ENCODE assay signal across 8 cellular contexts in the genomic region with DNA sequence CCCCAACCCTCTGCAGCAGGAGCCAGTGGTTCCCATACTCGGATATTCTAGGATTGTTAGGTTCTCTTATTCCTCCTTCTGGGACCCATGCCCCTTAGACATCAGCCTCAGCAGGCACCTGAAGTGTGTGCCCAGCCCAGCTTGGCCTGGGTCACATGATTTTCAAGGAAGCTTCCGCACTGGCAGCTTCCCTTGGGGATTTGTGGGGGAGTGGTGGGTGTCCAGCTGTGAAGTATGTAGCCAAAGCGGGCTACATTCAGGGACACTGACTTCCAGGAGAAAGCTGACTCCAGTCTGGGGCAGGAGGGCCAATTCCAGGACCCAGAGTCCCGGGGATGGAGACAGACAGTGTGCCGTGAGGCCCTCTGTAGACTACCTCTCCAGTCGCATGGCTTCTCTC. TPM values are rescaled to one million over a fixed set of nuclear protein-coding genes. Genes with fewer than 3 reads are reported as not detected.
A peak's percentile ranks its signal among the peaks of the same experiment; 100 is the strongest.
DNase-seq lines count a peak whose midpoint lies in the region; ATAC-seq and TF ChIP-seq lines count a peak whose summit lies in the region.

No MANE protein-coding gene starts in this region.

- DNase-seq in T-helper 1 cell (no peak), SK-N-DZ (ENCODE audit: low spot score) (peak; percentile 49), endothelial cell (ENCODE audit: low spot score) (no peak), NK-92 (lab: John Stamatoyannopoulos, UW; ENCODE audit: unreplicated experiment) (no peak)
- DNase-seq in naive thymus-derived CD8-positive, alpha-beta T cell, result peak in 2 of 10 donors; percentile 19 to 34

- no peaks in the 10 kb centered on the region for H3K27me3 Mint-ChIP-seq in T-helper 1 cell treated with Interleukin-12 subunit alpha and Interleukin-12 subunit beta and Interleukin-4 antibody, amounts not matched to agents 30 μg/mL and 1 μg/mL, for 36 hours (ENCODE audit: low read depth)
- H3K27me3 Mint-ChIP-seq in endothelial cell (ENCODE audit: unreplicated experiment), result peaks cover 17% of the 10 kb centered on the region
- H3K27me3 Mint-ChIP-seq in naive thymus-derived CD8-positive, alpha-beta T cell, result no peaks in the 10 kb centered on the region

- peak overlapping the region; percentile 93 for H3K27ac Mint-ChIP-seq in T-helper 1 cell treated with Interleukin-12 subunit alpha and Interleukin-12 subunit beta and Interleukin-4 antibody, amounts not matched to agents 30 μg/mL and 1 μg/mL, for 36 hours
- peak overlapping the region; percentile 80 for H3K27ac Mint-ChIP-seq in endothelial cell (ENCODE audit: unreplicated experiment)
- H3K27ac Mint-ChIP-seq in naive thymus-derived CD8-positive, alpha-beta T cell, result peak overlapping the region; percentile 92 to 99 (median 98)

- peaks cover 50% of the 10 kb centered on the region for H3K4me1 Mint-ChIP-seq in T-helper 1 cell treated with Interleukin-12 subunit alpha and Interleukin-12 subunit beta and Interleukin-4 antibody, amounts not matched to agents 30 μg/mL and 1 μg/mL, for 36 hours (ENCODE audit: low read depth)
- peaks cover 64% of the 10 kb centered on the region for H3K4me1 Mint-ChIP-seq in endothelial cell (ENCODE audit: unreplicated experiment)
- H3K4me1 Mint-ChIP-seq in naive thymus-derived CD8-positive, alpha-beta T cell, result peaks cover 36 to 76% (median 63%) of the 10 kb centered on the region in 4 donors

- ATAC-seq in naive thymus-derived CD8-positive, alpha-beta T cell, result no peak
- ATAC-seq in GM21447 (IDR thresholded peaks at IDR 0.05; ENCODE audit: unreplicated experiment) (no peak), GM19397 (IDR thresholded peaks at IDR 0.05; ENCODE audit: unreplicated experiment) (no peak)

- H3K36me3 Mint-ChIP-seq in T-helper 1 cell treated with Interleukin-12 subunit alpha and Interleukin-12 subunit beta and Interleukin-4 antibody, amounts not matched to agents 30 μg/mL and 1 μg/mL, for 36 hours (ENCODE audit: low read depth), result no peaks in the 10 kb centered on the region
- peaks cover 5% of the 10 kb centered on the region for H3K36me3 Mint-ChIP-seq in endothelial cell (ENCODE audit: low read depth, unreplicated experiment)
- no peaks in the 10 kb centered on the region for H3K36me3 Mint-ChIP-seq in naive thymus-derived CD8-positive, alpha-beta T cell

- peak overlapping the region; percentile 91 for H3K4me3 Mint-ChIP-seq in T-helper 1 cell treated with Interleukin-12 subunit alpha and Interleukin-12 subunit beta and Interleukin-4 antibody, amounts not matched to agents 30 μg/mL and 1 μg/mL, for 36 hours
- peak overlapping the region; percentile 95 for H3K4me3 Mint-ChIP-seq in endothelial cell (ENCODE audit: unreplicated experiment)
- peak overlapping the region; percentile 87 to 97 (median 94) for H3K4me3 Mint-ChIP-seq in naive thymus-derived CD8-positive, alpha-beta T cell

- H3K9me3 Mint-ChIP-seq in T-helper 1 cell treated with Interleukin-12 subunit alpha and Interleukin-12 subunit beta and Interleukin-4 antibody, amounts not matched to agents 30 μg/mL and 1 μg/mL, for 36 hours, result no peaks in the 10 kb centered on the region
- no peaks in the 10 kb centered on the region for H3K9me3 Mint-ChIP-seq in endothelial cell (ENCODE audit: unreplicated experiment)
- no peaks in the 10 kb centered on the region for H3K9me3 Mint-ChIP-seq in naive thymus-derived CD8-positive, alpha-beta T cell

- POLR2A ChIA-PET in naive thymus-derived CD8-positive, alpha-beta T cell (lab: Charles Lee), result interaction anchor here (0.5 to 1.9 kb wide), 12 partner anchors 10 to 663 kb away, joined by 3 to 11 read pairs (median 5); partner anchors contain the start of genes ARMH3, GBF1, HPS6 and OGA

- no peak for TF ChIP-seq CTCF in endothelial cell (IDR thresholded peaks at IDR 0.05; ENCODE audit: unreplicated experiment)

RNA-seq across cellular contexts. Expression of gene LDB1, which starts 1.3 kb away (rescaled TPM):
- polyA plus RNA-seq in SK-N-DZ (2014; cell fraction: cytosol; rRNA removed), result 61.6 and 73.8 TPM in 2 replicates
- 187 and 202 TPM in 2 replicates for polyA plus RNA-seq in SK-N-DZ (2014; cell fraction: nucleus; rRNA removed)
- total RNA-seq in endothelial cell (ENCODE audit: unreplicated experiment), result 160 TPM
- total RNA-seq in naive thymus-derived CD8-positive, alpha-beta T cell, result 100 to 1,000 TPM; 149 to 156 TPM
- 10 to 100 TPM; 29.2 to 45.1 (median 40.7) TPM for polyA plus RNA-seq in naive thymus-derived CD8-positive, alpha-beta T cell

RNA-seq across cellular contexts. Expression of gene PPRC1, which starts 14.0 kb away (rescaled TPM):
- polyA plus RNA-seq in SK-N-DZ (2014; cell fraction: cytosol; rRNA removed), result 27.8 and 39.6 TPM in 2 replicates
- polyA plus RNA-seq in SK-N-DZ (2014; cell fraction: nucleus; rRNA removed), result 51.7 and 69.3 TPM in 2 replicates
- 29.9 TPM for total RNA-seq in endothelial cell (ENCODE audit: unreplicated experiment)
- total RNA-seq in naive thymus-derived CD8-positive, alpha-beta T cell, result 10 to 100 TPM; 42.4 to 45.1 TPM
- 10 to 100 TPM in 2 of 3 donors, 1 to 10 TPM in 1; 6.2 to 23.7 (median 13.5) TPM for polyA plus RNA-seq in naive thymus-derived CD8-positive, alpha-beta T cell

RNA-seq across cellular contexts. Expression of gene NOLC1, which starts 33.3 kb away (rescaled TPM):
- 108 and 127 TPM in 2 replicates for polyA plus RNA-seq in SK-N-DZ (2014; cell fraction: cytosol; rRNA removed)
- 66.8 and 109 TPM in 2 replicates for polyA plus RNA-seq in SK-N-DZ (2014; cell fraction: nucleus; rRNA removed)
- total RNA-seq in endothelial cell (ENCODE audit: unreplicated experiment), result 43.2 TPM
- total RNA-seq in naive thymus-derived CD8-positive, alpha-beta T cell, result 10 to 100 TPM; 64.0 to 71.2 TPM
- polyA plus RNA-seq in naive thymus-derived CD8-positive, alpha-beta T cell, result 10 to 100 TPM; 44.1 to 87.9 (median 74.0) TPM

RNA-seq across cellular contexts. Expression of gene HPS6, which starts 53.7 kb away (rescaled TPM):
- polyA plus RNA-seq in SK-N-DZ (2014; cell fraction: cytosol; rRNA removed), result 22.2 and 23.3 TPM in 2 replicates
- polyA plus RNA-seq in SK-N-DZ (2014; cell fraction: nucleus; rRNA removed), result 11.3 and 15.6 TPM in 2 replicates
- total RNA-seq in endothelial cell (ENCODE audit: unreplicated experiment), result 25.1 TPM
- total RNA-seq in naive thymus-derived CD8-positive, alpha-beta T cell, result 10 to 100 TPM; 21.2 to 22.0 TPM
- 10 to 100 TPM; 14.6 to 22.0 (median 16.8) TPM for polyA plus RNA-seq in naive thymus-derived CD8-positive, alpha-beta T cell
